In genomic region chr3:143170676-143171075, GRCh38 we compare ENCODE assay signal across 10 cellular contexts. TPM values are rescaled to one million over a fixed set of nuclear protein-coding genes. Genes with fewer than 3 reads are reported as not detected.
DNase-seq lines count a peak whose midpoint lies in the region; ATAC-seq and TF ChIP-seq lines count a peak whose summit lies in the region.
"Had no signal": no experiment of that assay in that cellular context is flagged by ENCODE, and none has a peak within 500 bp of the region (broad histone marks: within the 10 kb centered on the region; RNA-seq: fewer than 3 reads in every experiment).

No MANE protein-coding gene starts in this region.

- 0% methylated on average over 1 of the region's 1 CpG for WGBS in upper lobe of left lung, 2 donors

- H3K36me3 ChIP-seq in upper lobe of left lung = no peaks in the 10 kb centered on the region
- H3K36me3 ChIP-seq: pancreas had no signal

- H3K27ac Mint-ChIP-seq in activated naive CD4-positive, alpha-beta T cell treated with anti-CD3 and anti-CD28 coated beads, Interleukin-2, amount 10 ng/mL, durations not matched to agents 7 days and 5 days = peak overlapping the region; percentile 88
- peak overlapping the region; percentile 85 to 86 for H3K27ac Mint-ChIP-seq in effector memory CD8-positive, alpha-beta T cell
- H3K27ac Mint-ChIP-seq in stimulated activated effector memory CD8-positive, alpha-beta T cell treated with anti-CD3 and anti-CD28 coated beads, Interleukin-12 subunit alpha, Interleukin-12 subunit beta, amount 100 ng/mL, for 72 hours = peak overlapping the region; percentile 74
- H3K27ac Mint-ChIP-seq: endodermal cell had no signal

- TF ChIP-seq EP300 in upper lobe of left lung (IDR thresholded peaks at IDR 0.05) = no peak

- H3K27ac ChIP-seq in upper lobe of left lung = peak overlapping the region in 2 of 4 donors; percentile 13 to 36
- H3K27ac ChIP-seq: pancreas had no signal

- H3K9me3 ChIP-seq in upper lobe of left lung = no peaks in the 10 kb centered on the region
- H3K9me3 ChIP-seq: pancreas had no signal

- CTCF ChIA-PET in activated naive CD4-positive, alpha-beta T cell treated with anti-CD3 and anti-CD28 coated beads, Interleukin-2, amount 10 ng/mL, durations not matched to agents 7 days and 5 days (lab: Charles Lee) = interaction anchor here (2.3 to 3.9 kb wide), 3 partner anchors 11 to 50 kb away, joined by 12 to 20 read pairs (median 17); partner anchors contain the start of gene CHST2

- no peak overlapping the region for H3K4me3 Mint-ChIP-seq in activated naive CD4-positive, alpha-beta T cell treated with anti-CD3 and anti-CD28 coated beads, Interleukin-2, amount 10 ng/mL, durations not matched to agents 7 days and 5 days
- peak overlapping the region; percentile 11 to 62 for H3K4me3 Mint-ChIP-seq in effector memory CD8-positive, alpha-beta T cell
- H3K4me3 Mint-ChIP-seq in stimulated activated effector memory CD8-positive, alpha-beta T cell treated with anti-CD3 and anti-CD28 coated beads, Interleukin-12 subunit alpha, Interleukin-12 subunit beta, amount 100 ng/mL, for 72 hours = peak overlapping the region; percentile 38
- H3K4me3 Mint-ChIP-seq: endodermal cell had no signal

- H3K9me3 Mint-ChIP-seq in activated naive CD4-positive, alpha-beta T cell treated with anti-CD3 and anti-CD28 coated beads, Interleukin-2, amount 10 ng/mL, durations not matched to agents 7 days and 5 days = peaks cover 15% of the 10 kb centered on the region
- H3K9me3 Mint-ChIP-seq in effector memory CD8-positive, alpha-beta T cell = peaks cover 0 to 2% of the 10 kb centered on the region in 2 donors
- H3K9me3 Mint-ChIP-seq in stimulated activated effector memory CD8-positive, alpha-beta T cell treated with anti-CD3 and anti-CD28 coated beads, Interleukin-12 subunit alpha, Interleukin-12 subunit beta, amount 100 ng/mL, for 72 hours = peaks cover 7% of the 10 kb centered on the region

- peak; percentile 19 for ATAC-seq in effector memory CD8-positive, alpha-beta T cell (replicated peaks)
- ATAC-seq in stimulated activated effector memory CD8-positive, alpha-beta T cell treated with anti-CD3 and anti-CD28 coated beads, Interleukin-12 subunit alpha, Interleukin-12 subunit beta, amount 100 ng/mL, for 72 hours = peak; percentile 36
- ATAC-seq in upper lobe of left lung (ENCODE audit: low FRiP score in 2 of 2) (no peak), HG02571 (IDR thresholded peaks at IDR 0.05; ENCODE audit: unreplicated experiment) (no peak)

- no peaks in the 10 kb centered on the region for H3K27me3 ChIP-seq in upper lobe of left lung
- H3K27me3 ChIP-seq: pancreas had no signal

- DNase-seq in activated naive CD4-positive, alpha-beta T cell treated with anti-CD3 and anti-CD28 coated beads, Interleukin-2, amount 10 ng/mL, durations not matched to agents 7 days and 5 days = no peak
- no peak for DNase-seq in activated naive CD4-positive, alpha-beta T cell (lab: John Stamatoyannopoulos, UW)
- DNase-seq in M059J (ENCODE audit: low read depth) (peak; percentile 30), NCI-H524 (lab: John Stamatoyannopoulos, UW) (no peak), upper lobe of left lung (no peak)
- DNase-seq in effector memory CD8-positive, alpha-beta T cell = no peak
- no peak for DNase-seq in stimulated activated effector memory CD8-positive, alpha-beta T cell treated with anti-CD3 and anti-CD28 coated beads, Interleukin-12 subunit alpha, Interleukin-12 subunit beta, amount 100 ng/mL, for 72 hours (ENCODE audit: low spot score in 2 of 2)
- DNase-seq: endodermal cell, pancreas had no signal

- peaks cover 51% of the 10 kb centered on the region for H3K4me1 Mint-ChIP-seq in activated naive CD4-positive, alpha-beta T cell treated with anti-CD3 and anti-CD28 coated beads, Interleukin-2, amount 10 ng/mL, durations not matched to agents 7 days and 5 days
- peaks cover 29 to 49% of the 10 kb centered on the region in 2 donors for H3K4me1 Mint-ChIP-seq in effector memory CD8-positive, alpha-beta T cell (ENCODE audit: low read depth in 2 of 2)
- H3K4me1 Mint-ChIP-seq in stimulated activated effector memory CD8-positive, alpha-beta T cell treated with anti-CD3 and anti-CD28 coated beads, Interleukin-12 subunit alpha, Interleukin-12 subunit beta, amount 100 ng/mL, for 72 hours = peaks cover 46% of the 10 kb centered on the region
- H3K4me1 Mint-ChIP-seq: endodermal cell had no signal

- TF ChIP-seq CTCF in upper lobe of left lung (IDR thresholded peaks at IDR 0.05) = no peak

- H3K4me3 ChIP-seq in upper lobe of left lung = no peak overlapping the region
- H3K4me3 ChIP-seq: pancreas had no signal

- H3K4me1 ChIP-seq in upper lobe of left lung = peaks cover 4 to 11% (median 8%) of the 10 kb centered on the region in 4 donors
- H3K4me1 ChIP-seq: pancreas had no signal

- H3K36me3 Mint-ChIP-seq in activated naive CD4-positive, alpha-beta T cell treated with anti-CD3 and anti-CD28 coated beads, Interleukin-2, amount 10 ng/mL, durations not matched to agents 7 days and 5 days = peaks cover 16% of the 10 kb centered on the region
- H3K36me3 Mint-ChIP-seq in effector memory CD8-positive, alpha-beta T cell (ENCODE audit: insufficient read depth) = no peaks in the 10 kb centered on the region
- H3K36me3 Mint-ChIP-seq in stimulated activated effector memory CD8-positive, alpha-beta T cell treated with anti-CD3 and anti-CD28 coated beads, Interleukin-12 subunit alpha, Interleukin-12 subunit beta, amount 100 ng/mL, for 72 hours = no peaks in the 10 kb centered on the region

- no peaks in the 10 kb centered on the region for H3K27me3 Mint-ChIP-seq in activated naive CD4-positive, alpha-beta T cell treated with anti-CD3 and anti-CD28 coated beads, Interleukin-2, amount 10 ng/mL, durations not matched to agents 7 days and 5 days
- H3K27me3 Mint-ChIP-seq in effector memory CD8-positive, alpha-beta T cell = peaks cover 0 to 8% of the 10 kb centered on the region in 2 donors

- TF ChIP-seq POLR2A in upper lobe of left lung (IDR thresholded peaks at IDR 0.05) = no peak

RNA-seq across cellular contexts. Expression of gene CHST2, which starts 51.1 kb away (rescaled TPM):
- 2.8 and 3.4 TPM in 2 replicates for total RNA-seq in M059J (2014; rRNA removed; shearing (Covaris generic))
- 10 to 100 TPM in 4 of 6 donors, 1 to 10 TPM in 2; 2.1 to 12.8 (median 11.7) TPM for total RNA-seq in upper lobe of left lung

Comparison
In these comparisons a context has a peak if more than half of its experiments do, and no peak if none do; other contexts are left out.
1. ATAC-seq: peak in effector memory CD8-positive, alpha-beta T cell (single experiment) and stimulated activated effector memory CD8-positive, alpha-beta T cell treated with anti-CD3 and anti-CD28 coated beads, Interleukin-12 subunit alpha, Interleukin-12 subunit beta, amount 100 ng/mL, for 72 hours (single experiment); none in upper lobe of left lung (0 of 2) and HG02571 (single experiment).
2. Peak in every context shown above with its lines, with median percentiles within 50 percentile points of each other: H3K27ac Mint-ChIP-seq.